2 cellular contexts compared by ENCODE assay signal in the genomic region with DNA sequence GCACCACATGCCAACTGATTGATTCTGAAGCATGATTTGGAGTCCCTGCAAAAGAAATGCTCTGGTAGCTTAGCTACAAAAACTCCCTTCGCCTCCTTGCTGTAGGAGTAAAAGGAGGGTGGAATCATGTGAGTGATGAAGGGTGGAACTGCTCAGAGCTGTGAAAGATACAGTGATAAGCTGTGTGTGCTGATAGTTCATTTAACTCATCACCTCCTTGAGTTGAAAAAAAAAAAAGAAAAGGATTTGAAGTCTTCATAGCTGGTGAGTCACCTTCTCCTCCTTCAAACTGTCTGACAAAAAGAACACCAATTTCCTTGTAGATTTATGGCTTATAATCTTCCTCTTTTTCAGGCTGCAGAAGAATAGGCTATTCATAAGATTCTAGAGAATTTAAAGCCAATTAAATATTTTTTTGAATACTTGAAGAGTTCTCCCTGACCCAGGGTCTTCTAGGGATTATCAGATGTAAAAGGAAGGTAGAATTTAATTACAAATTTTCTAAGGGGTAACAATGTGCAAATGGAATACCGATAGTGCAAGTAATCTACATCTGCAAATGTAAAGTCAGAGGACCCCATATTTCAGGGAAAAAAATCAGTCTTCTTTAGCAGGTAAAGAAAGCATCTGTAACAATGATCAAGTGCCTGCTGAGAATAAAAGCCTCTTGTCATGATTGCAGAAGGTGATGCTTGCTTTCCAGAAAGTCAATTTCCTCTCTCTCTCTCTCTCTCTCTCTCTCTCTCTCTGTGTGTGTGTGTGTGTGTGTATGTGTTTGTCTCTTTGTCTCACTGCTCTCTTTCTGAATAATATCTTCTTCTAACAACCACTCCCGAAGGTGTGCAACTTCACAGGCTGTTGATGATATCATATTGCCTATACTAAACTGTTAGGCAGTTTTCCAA.
TF ChIP-seq lines count a peak whose summit lies in the region.

No MANE protein-coding gene starts in this region.

TF ChIP-seq in GM23338, 12 proteins besides CTCF, POLR2A, EP300 and RAD21:
- no peak for TF ChIP-seq NANOG (IDR thresholded peaks at IDR 0.05; ENCODE audit: borderline replicate concordance)
- TF ChIP-seq POLR2AphosphoS5 (IDR thresholded peaks at IDR 0.05; ENCODE audit: low read depth) = no peak
- TF ChIP-seq ZNF114 (CRISPR knock-in tag; IDR thresholded peaks at IDR 0.05) = no peak
- no peak for TF ChIP-seq CREB1 (CRISPR knock-in tag; IDR thresholded peaks at IDR 0.05; ENCODE audit: low read depth)
- no peak for TF ChIP-seq STAT1 (IDR thresholded peaks at IDR 0.05; ENCODE audit: unreplicated experiment)
- TF ChIP-seq ZNF331 (CRISPR knock-in tag; IDR thresholded peaks at IDR 0.05; ENCODE audit: low read depth) = no peak
- TF ChIP-seq, protein P1, sequence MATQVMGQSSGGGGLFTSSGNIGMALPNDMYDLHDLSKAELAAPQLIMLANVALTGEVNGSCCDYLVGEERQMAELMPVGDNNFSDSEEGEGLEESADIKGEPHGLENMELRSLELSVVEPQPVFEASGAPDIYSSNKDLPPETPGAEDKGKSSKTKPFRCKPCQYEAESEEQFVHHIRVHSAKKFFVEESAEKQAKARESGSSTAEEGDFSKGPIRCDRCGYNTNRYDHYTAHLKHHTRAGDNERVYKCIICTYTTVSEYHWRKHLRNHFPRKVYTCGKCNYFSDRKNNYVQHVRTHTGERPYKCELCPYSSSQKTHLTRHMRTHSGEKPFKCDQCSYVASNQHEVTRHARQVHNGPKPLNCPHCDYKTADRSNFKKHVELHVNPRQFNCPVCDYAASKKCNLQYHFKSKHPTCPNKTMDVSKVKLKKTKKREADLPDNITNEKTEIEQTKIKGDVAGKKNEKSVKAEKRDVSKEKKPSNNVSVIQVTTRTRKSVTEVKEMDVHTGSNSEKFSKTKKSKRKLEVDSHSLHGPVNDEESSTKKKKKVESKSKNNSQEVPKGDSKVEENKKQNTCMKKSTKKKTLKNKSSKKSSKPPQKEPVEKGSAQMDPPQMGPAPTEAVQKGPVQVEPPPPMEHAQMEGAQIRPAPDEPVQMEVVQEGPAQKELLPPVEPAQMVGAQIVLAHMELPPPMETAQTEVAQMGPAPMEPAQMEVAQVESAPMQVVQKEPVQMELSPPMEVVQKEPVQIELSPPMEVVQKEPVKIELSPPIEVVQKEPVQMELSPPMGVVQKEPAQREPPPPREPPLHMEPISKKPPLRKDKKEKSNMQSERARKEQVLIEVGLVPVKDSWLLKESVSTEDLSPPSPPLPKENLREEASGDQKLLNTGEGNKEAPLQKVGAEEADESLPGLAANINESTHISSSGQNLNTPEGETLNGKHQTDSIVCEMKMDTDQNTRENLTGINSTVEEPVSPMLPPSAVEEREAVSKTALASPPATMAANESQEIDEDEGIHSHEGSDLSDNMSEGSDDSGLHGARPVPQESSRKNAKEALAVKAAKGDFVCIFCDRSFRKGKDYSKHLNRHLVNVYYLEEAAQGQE (IDR thresholded peaks at IDR 0.05; ENCODE audit: unreplicated experiment) = no peak
- TF ChIP-seq EZH2phosphoT487 (IDR thresholded peaks at IDR 0.05; ENCODE audit: unreplicated experiment) = no peak
- TF ChIP-seq EZH2 (IDR thresholded peaks at IDR 0.05; ENCODE audit: low read depth, unreplicated experiment) = no peak
TF ChIP-seq in GM23338: peak in this region for 0.

TF ChIP-seq in endothelial cell of umbilical vein, 7 proteins besides CTCF, POLR2A, EP300 and RAD21:
- TF ChIP-seq POLR2AphosphoS5 (IDR thresholded peaks at IDR 0.05; ENCODE audit: insufficient read depth, low read depth, low read length) = no peak
- TF ChIP-seq JUN (IDR thresholded peaks at IDR 0.05; ENCODE audit: borderline replicate concordance, insufficient read depth, insufficient read length, low read depth) = peak; percentile 16
- no peak for TF ChIP-seq EZH2 (IDR thresholded peaks at IDR 0.05; ENCODE audit: borderline replicate concordance, low read depth, low read length, severe bottlenecking)
- peak; percentile 63 for TF ChIP-seq FOS (IDR thresholded peaks at IDR 0.05; ENCODE audit: borderline replicate concordance, insufficient read depth, low read length)
- TF ChIP-seq, protein P2, sequence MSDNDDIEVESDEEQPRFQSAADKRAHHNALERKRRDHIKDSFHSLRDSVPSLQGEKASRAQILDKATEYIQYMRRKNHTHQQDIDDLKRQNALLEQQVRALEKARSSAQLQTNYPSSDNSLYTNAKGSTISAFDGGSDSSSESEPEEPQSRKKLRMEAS (IDR thresholded peaks at IDR 0.05; ENCODE audit: insufficient read depth, insufficient read length) = no peak
- peak; percentile 44 for TF ChIP-seq GATA2 (IDR thresholded peaks at IDR 0.05; ENCODE audit: insufficient read depth, insufficient read length, low read depth, low read length)
- no peak for TF ChIP-seq MYC (IDR thresholded peaks at IDR 0.05; ENCODE audit: low read depth, low read length)
